ENCODE assay signal across 15 cellular contexts in the genomic region with DNA sequence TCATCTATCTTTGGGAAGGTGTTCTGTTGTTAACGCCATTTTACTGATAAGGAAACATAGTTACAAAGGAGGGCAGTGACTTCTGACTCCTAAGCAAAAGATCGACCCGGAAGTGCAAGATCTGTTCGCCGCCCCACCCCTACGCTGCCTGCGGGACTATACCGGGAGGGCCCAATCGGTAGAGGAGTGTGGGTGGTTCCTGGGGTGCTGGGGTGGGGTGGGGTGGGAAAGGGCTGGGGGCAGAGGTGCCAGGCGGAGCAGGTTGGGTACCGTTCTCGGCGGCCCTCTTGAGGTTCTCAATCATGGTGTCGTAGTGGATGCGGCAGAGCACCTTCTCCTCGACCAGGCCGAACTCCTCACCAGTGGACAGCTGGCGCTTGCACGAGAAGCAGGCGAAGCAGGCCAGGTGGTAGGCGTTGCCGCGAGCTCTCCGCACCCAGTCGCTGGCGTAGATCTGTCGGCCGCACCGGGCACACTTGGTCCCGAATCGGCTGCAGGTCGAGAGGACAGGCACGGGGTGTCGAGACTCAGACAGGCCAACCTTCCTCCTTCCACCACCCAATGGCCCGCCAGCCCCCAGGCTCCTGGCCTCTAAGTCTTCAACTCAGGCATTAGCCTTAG. TPM values are rescaled to one million over a fixed set of nuclear protein-coding genes. Genes with fewer than 3 reads are reported as not detected.
DNase-seq lines count a peak whose midpoint lies in the region; ATAC-seq lines count a peak whose summit lies in the region.
"Had no signal": no experiment of that assay in that cellular context is flagged by ENCODE, and none has a peak within 500 bp of the region (broad histone marks: within the 10 kb centered on the region; RNA-seq: fewer than 3 reads in every experiment).

No MANE protein-coding gene starts in this region.

- no peak overlapping the region for H2BK120ac ChIP-seq in neuronal stem cell (ENCODE audit: low read depth, low read length)

- no peak overlapping the region for H3K23ac ChIP-seq in neuronal stem cell (ENCODE audit: low read depth, low read length, poor library complexity)

- H3K27ac ChIP-seq in BLaER1 treated with 17β-estradiol and CSF1 and Interleukin-3, amounts not matched to agents 10 nM and 100 nM = no peak overlapping the region
- no peak overlapping the region for H3K27ac ChIP-seq in HUES64 (ENCODE audit: low read depth, low read length)
- no peak overlapping the region for H3K27ac ChIP-seq in iPS DF 6.9 (ENCODE audit: low read length)
- H3K27ac ChIP-seq in neuronal stem cell (replicated peaks; ENCODE audit: low read length) = no peak overlapping the region
- H3K27ac ChIP-seq: A549 had no signal

- H3K14ac ChIP-seq in neuronal stem cell (ENCODE audit: low read length) = no peak overlapping the region

- H2AFZ ChIP-seq in neuronal stem cell (ENCODE audit: low read length) = peak overlapping the region; percentile 43

- H4K91ac ChIP-seq in neuronal stem cell (ENCODE audit: low read depth, low read length, poor library complexity) = no peak overlapping the region

- H4K8ac ChIP-seq in neuronal stem cell (ENCODE audit: low read depth, low read length) = no peak overlapping the region

- H2BK15ac ChIP-seq in neuronal stem cell (ENCODE audit: low read length) = no peak overlapping the region

- ATAC-seq in HG03378 (IDR thresholded peaks at IDR 0.05; ENCODE audit: unreplicated experiment) = no peak
- no peak for ATAC-seq in HG03196 (IDR thresholded peaks at IDR 0.05; ENCODE audit: unreplicated experiment)
- no peak for ATAC-seq in stimulated activated memory B cell treated with anti-CD40 and anti-IgM and Interleukin-4, amounts not matched to agents 10 μg/mL and 1 μg/mL and 100 μg/mL, for 72 hours
- ATAC-seq: A549, GM12878, K562 had no signal

- peaks cover 0 to 26% (median 0%) of the 10 kb centered on the region in 11 experiments; a peak in 2 of 22 replicates for H4K20me1 ChIP-seq in BLaER1 treated with 17β-estradiol and CSF1 and Interleukin-3, amounts not matched to agents 10 nM and 100 nM

- H2AK5ac ChIP-seq in neuronal stem cell (ENCODE audit: low read depth, low read length) = peak overlapping the region; percentile 77

- DNase-seq in iPS DF 6.9 (ENCODE audit: low read depth, low spot score) (no peak), neuronal stem cell (ENCODE audit: low spot score) (no peak), T-helper 2 cell (no peak)
- DNase-seq: NCI-H1436 treated with DMSO at 0.1 percent for 48 hours, NCI-H2081 treated with DMSO at 0.1 percent for 48 hours, NCI-H2227 treated with DMSO at 0.1 percent for 48 hours, NCI-H526 treated with DMSO at 0.1 percent for 48 hours had no signal

- peaks cover 0 to 11% (median 0%) of the 10 kb centered on the region in 11 experiments; a peak in 6 of 22 replicates for H3K9me3 ChIP-seq in BLaER1 treated with 17β-estradiol and CSF1 and Interleukin-3, amounts not matched to agents 10 nM and 100 nM (replicated peaks in 1 of 11)
- H3K9me3 ChIP-seq in HUES64 (ENCODE audit: insufficient read depth, low read depth, low read length) = no peaks in the 10 kb centered on the region
- H3K9me3 ChIP-seq in iPS DF 6.9 (ENCODE audit: control insufficient read depth, insufficient read depth, low read length) = no peaks in the 10 kb centered on the region
- H3K9me3 ChIP-seq in neuronal stem cell (replicated peaks in 1 of 2; ENCODE audit: control insufficient read depth in 2 of 2, insufficient read depth in 1 of 2, low read depth in 1 of 2, low read length in 2 of 2) = peaks cover 2 to 8% of the 10 kb centered on the region in 2 donors
- H3K9me3 ChIP-seq: A549 had no signal

- no peak overlapping the region for H3K4me3 ChIP-seq in BLaER1 treated with 17β-estradiol and CSF1 and Interleukin-3, amounts not matched to agents 10 nM and 100 nM
- H3K4me3 ChIP-seq in HUES64 (ENCODE audit: low read length) (peak overlapping the region; percentile 26; the same call in 1 of the 2 replicates), iPS DF 6.9 (ENCODE audit: low read length) (peak overlapping the region; percentile 18; the same call in 1 of the 2 replicates), neuronal stem cell (ENCODE audit: low read length in 2 of 2) (peak overlapping the region in 1 of 2 donors; percentile 24)
- H3K4me3 ChIP-seq: A549, GM12878, K562 had no signal

- no peaks in the 10 kb centered on the region for H3K36me3 ChIP-seq in BLaER1 treated with 17β-estradiol and CSF1 and Interleukin-3, amounts not matched to agents 10 nM and 100 nM
- H3K36me3 ChIP-seq in HUES64 (ENCODE audit: insufficient read depth, low read length) = no peaks in the 10 kb centered on the region
- no peaks in the 10 kb centered on the region for H3K36me3 ChIP-seq in iPS DF 6.9 (ENCODE audit: control insufficient read depth, insufficient read depth, low read length)
- no peaks in the 10 kb centered on the region for H3K36me3 ChIP-seq in neuronal stem cell (replicated peaks in 1 of 2; ENCODE audit: control insufficient read depth in 2 of 2, insufficient read depth in 2 of 2, low read length in 2 of 2)

- H3K27ac Mint-ChIP-seq in stimulated activated memory B cell treated with anti-CD40 and anti-IgM and Interleukin-4, amounts not matched to agents 10 μg/mL and 1 μg/mL and 100 μg/mL, for 72 hours = no peak overlapping the region

- H3K4me2 ChIP-seq in BLaER1 treated with 17β-estradiol and CSF1 and Interleukin-3, amounts not matched to agents 10 nM and 100 nM = peak overlapping the region in 9 of 11 experiments; percentile 90 to 98 (median 95); a peak in 16 of 22 replicates
- H3K4me2 ChIP-seq in neuronal stem cell (ENCODE audit: insufficient read depth, low read length, poor library complexity, severe bottlenecking) = no peak overlapping the region
- H3K4me2 ChIP-seq: A549 had no signal

- H3K79me1 ChIP-seq in neuronal stem cell (ENCODE audit: low read depth, low read length) = no peaks in the 10 kb centered on the region

- H2BK5ac ChIP-seq in neuronal stem cell (ENCODE audit: low read length) = no peak overlapping the region

- H3K9me3 Mint-ChIP-seq in stimulated activated memory B cell treated with anti-CD40 and anti-IgM and Interleukin-4, amounts not matched to agents 10 μg/mL and 1 μg/mL and 100 μg/mL, for 72 hours = no peaks in the 10 kb centered on the region

- H3K18ac ChIP-seq in neuronal stem cell (ENCODE audit: low read length) = peak overlapping the region; percentile 29

- peaks cover 38 to 67% (median 59%) of the 10 kb centered on the region in 10 experiments for H3K4me1 ChIP-seq in BLaER1 treated with 17β-estradiol and CSF1 and Interleukin-3, amounts not matched to agents 10 nM and 100 nM
- H3K4me1 ChIP-seq in HUES64 (ENCODE audit: insufficient read depth, low read length) (peaks cover 19% of the 10 kb centered on the region), iPS DF 6.9 (ENCODE audit: control insufficient read depth, insufficient read depth, low read length) (peaks cover 9% of the 10 kb centered on the region), neuronal stem cell (ENCODE audit: control insufficient read depth in 2 of 2, insufficient read depth in 1 of 2, low read depth in 1 of 2, low read length in 2 of 2) (peaks cover 6 to 10% of the 10 kb centered on the region in 2 donors)

- H3K27me3 Mint-ChIP-seq in stimulated activated memory B cell treated with anti-CD40 and anti-IgM and Interleukin-4, amounts not matched to agents 10 μg/mL and 1 μg/mL and 100 μg/mL, for 72 hours = peaks cover 90% of the 10 kb centered on the region

- no peak overlapping the region for H3K4ac ChIP-seq in neuronal stem cell (ENCODE audit: low read length)

- no peaks in the 10 kb centered on the region for H3K36me3 Mint-ChIP-seq in stimulated activated memory B cell treated with anti-CD40 and anti-IgM and Interleukin-4, amounts not matched to agents 10 μg/mL and 1 μg/mL and 100 μg/mL, for 72 hours

- no peak overlapping the region for H2BK12ac ChIP-seq in neuronal stem cell (ENCODE audit: low read length)

- H3K27me3 ChIP-seq in BLaER1 treated with 17β-estradiol and CSF1 and Interleukin-3, amounts not matched to agents 10 nM and 100 nM = peaks cover 72 to 97% (median 87%) of the 10 kb centered on the region in 11 experiments
- H3K27me3 ChIP-seq in HUES64 (ENCODE audit: insufficient read depth, low read length) = peaks cover 99% of the 10 kb centered on the region
- peaks cover 81% of the 10 kb centered on the region for H3K27me3 ChIP-seq in iPS DF 6.9 (ENCODE audit: control insufficient read depth, insufficient read depth, low read length)
- peaks cover 70 to 99% (median 93%) of the 10 kb centered on the region in 3 experiments for H3K27me3 ChIP-seq in neuronal stem cell (ENCODE audit: control insufficient read depth in 3 of 3, insufficient read depth in 3 of 3, low read depth in 1 of 3, low read length in 3 of 3)

- H3K4me1 Mint-ChIP-seq in stimulated activated memory B cell treated with anti-CD40 and anti-IgM and Interleukin-4, amounts not matched to agents 10 μg/mL and 1 μg/mL and 100 μg/mL, for 72 hours = peaks cover 34% of the 10 kb centered on the region

- WGBS in HUES64 = 90% methylated on average over 35 of the region's 35 CpGs
- no CpG with 5 or more reads among the region's 35 CpGs for WGBS in iPS DF 6.9 (ENCODE audit: insufficient coverage, insufficient read length)
- no CpG with 5 or more reads among the region's 35 CpGs for WGBS in neuronal stem cell (ENCODE audit: extremely low coverage in 2 of 2, insufficient read length in 2 of 2, insufficient replicate concordance in 1 of 2), 2 donors

- H3K4me3 Mint-ChIP-seq in stimulated activated memory B cell treated with anti-CD40 and anti-IgM and Interleukin-4, amounts not matched to agents 10 μg/mL and 1 μg/mL and 100 μg/mL, for 72 hours = no peak overlapping the region

- H3K9ac ChIP-seq in BLaER1 treated with 17β-estradiol and CSF1 and Interleukin-3, amounts not matched to agents 10 nM and 100 nM = no peak overlapping the region
- H3K9ac ChIP-seq in HUES64 (ENCODE audit: low read depth, low read length) (no peak overlapping the region), neuronal stem cell (ENCODE audit: low read depth, low read length, poor library complexity) (no peak overlapping the region)

RNA-seq across cellular contexts. Expression of a gene that starts 11.8 kb away (rescaled TPM):
- 1.4 TPM for polyA plus RNA-seq in HUES64 (2013, experiment 1 of 2)
- polyA plus RNA-seq in HUES64 (2013, experiment 2 of 2) = 0.82 TPM
- 0.04 TPM for polyA plus RNA-seq in neuronal stem cell (2013, experiment 1 of 2)
- 0.12 TPM for polyA plus RNA-seq in neuronal stem cell (2013, experiment 2 of 2)
- polyA plus RNA-seq: GM12878 had no signal

RNA-seq across cellular contexts. Expression of a gene that starts 47.7 kb away (rescaled TPM):
- polyA plus RNA-seq in HUES64 (2013, experiment 1 of 2) = 15.5 TPM
- 19.0 TPM for polyA plus RNA-seq in HUES64 (2013, experiment 2 of 2)
- 12.7 TPM for polyA plus RNA-seq in neuronal stem cell (2013, experiment 1 of 2)
- polyA plus RNA-seq in neuronal stem cell (2013, experiment 2 of 2) = 12.1 TPM

RNA-seq across cellular contexts. Expression of a gene that starts 47.8 kb away (rescaled TPM):
- 33.9 TPM for polyA plus RNA-seq in HUES64 (2013, experiment 1 of 2)
- polyA plus RNA-seq in HUES64 (2013, experiment 2 of 2) = 32.8 TPM
- polyA plus RNA-seq in neuronal stem cell (2013, experiment 1 of 2) = 21.2 TPM
- polyA plus RNA-seq in neuronal stem cell (2013, experiment 2 of 2) = 23.2 TPM

RNA-seq across cellular contexts. Expression of a gene that starts 57.2 kb away (rescaled TPM):
- polyA plus RNA-seq in HUES64 (2013, experiment 1 of 2) = not detected
- polyA plus RNA-seq in HUES64 (2013, experiment 2 of 2) = not detected
- 0.61 TPM for polyA plus RNA-seq in neuronal stem cell (2013, experiment 1 of 2)
- polyA plus RNA-seq in neuronal stem cell (2013, experiment 2 of 2) = 1.4 TPM
- polyA plus RNA-seq: A549, GM12878, K562 had no signal

RNA-seq across cellular contexts. Expression of a gene that starts 57.3 kb away (rescaled TPM):
- polyA plus RNA-seq in HUES64 (2013, experiment 1 of 2) = 82.3 TPM
- 88.1 TPM for polyA plus RNA-seq in HUES64 (2013, experiment 2 of 2)
- 74.6 TPM for polyA plus RNA-seq in neuronal stem cell (2013, experiment 1 of 2)
- polyA plus RNA-seq in neuronal stem cell (2013, experiment 2 of 2) = 76.8 TPM

Comparison
In these comparisons a context has a peak if more than half of its experiments do, and no peak if none do; other contexts are left out.
1. H3K4me3 ChIP-seq: peak in HUES64 (single experiment) and iPS DF 6.9 (single experiment); none in BLaER1 treated with 17β-estradiol and CSF1 and Interleukin-3, amounts not matched to agents 10 nM and 100 nM (0 of 10).